ENCODE assay signal across 15 cellular contexts in genomic region chr2:44723921-44724320, GRCh38.
"Had no signal": no experiment of that assay in that cellular context is flagged by ENCODE, and none has a peak within 500 bp of the region (broad histone marks: within the 10 kb centered on the region; RNA-seq: fewer than 3 reads in every experiment).

No MANE protein-coding gene starts in this region.

- FAIRE-seq: islet of Langerhans had no signal

- DNase-seq: heart right ventricle; hippocampal formation; immature natural killer cell; left ventricle myocardium inferior; midbrain; mucosa of descending colon; naive thymus-derived CD4-positive, alpha-beta T cell; ovary; posterior cingulate gyrus; retina; right cardiac atrium; stimulated activated CD4-positive, alpha-beta T cell treated with anti-CD3 and anti-CD28 coated beads, Interleukin-4, amount 100 ng/mL, for 24 hours; stimulated activated naive CD4-positive, alpha-beta T cell; tibial artery had no signal
